9 cellular contexts compared by ENCODE assay signal in the genomic region with DNA sequence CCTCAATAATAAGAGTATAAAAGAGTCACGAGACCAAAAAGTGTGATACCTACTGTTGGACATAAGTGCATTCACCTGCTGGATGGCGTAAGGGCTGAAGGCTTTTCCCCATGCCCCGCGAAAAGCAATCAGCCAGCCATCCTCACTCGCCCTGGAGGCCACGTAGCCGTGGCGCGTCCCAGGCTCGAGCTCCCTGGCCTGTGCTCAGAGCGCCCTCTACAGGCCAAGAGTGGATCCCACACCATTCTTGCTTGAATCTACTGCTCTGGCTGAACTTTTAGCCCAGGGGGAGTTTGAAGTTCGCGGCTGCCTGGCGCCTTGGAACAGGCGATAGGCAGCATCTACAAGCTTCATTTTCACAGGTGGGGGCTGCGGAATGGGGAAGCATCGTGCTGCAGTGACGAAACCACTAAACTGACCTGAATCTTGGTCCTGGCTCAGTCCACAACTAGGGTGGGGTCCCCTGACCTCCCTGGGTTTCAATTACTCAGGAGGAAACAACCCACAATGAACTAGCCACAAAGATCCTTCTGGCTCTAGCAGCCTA.
DNase-seq lines count a peak whose midpoint lies in the region; ATAC-seq and TF ChIP-seq lines count a peak whose summit lies in the region.
"Had no signal": no experiment of that assay in that cellular context is flagged by ENCODE, and none has a peak within 500 bp of the region (broad histone marks: within the 10 kb centered on the region; RNA-seq: fewer than 3 reads in every experiment).

No MANE protein-coding gene starts in this region.

- H3K4me1 ChIP-seq in lower lobe of right lung = peaks cover 7% of the 10 kb centered on the region

- ATAC-seq in GM19468 (IDR thresholded peaks at IDR 0.05; ENCODE audit: extremely low read depth, unreplicated experiment) (peak; percentile 97), HG03571 (IDR thresholded peaks at IDR 0.05; ENCODE audit: unreplicated experiment) (peak; percentile 100), lower lobe of right lung (peak; percentile 98 to 99)

- H3K36me3 ChIP-seq in lower lobe of right lung = no peaks in the 10 kb centered on the region

- no peaks in the 10 kb centered on the region for H3K27me3 ChIP-seq in lower lobe of right lung (ENCODE audit: low read depth)

- intact Hi-C loops in lower lobe of right lung (cut with DNase I) = loop anchor here (5.0 kb wide), 1 partner anchor 143 kb away; no protein-coding TSS in a partner anchor

- no peak overlapping the region for H3K4me3 ChIP-seq in lower lobe of right lung

- no peak overlapping the region for H3K27ac ChIP-seq in lower lobe of right lung
- H3K27ac ChIP-seq: epithelial cell of prostate had no signal

- H3K9me3 ChIP-seq in lower lobe of right lung = no peaks in the 10 kb centered on the region

- TF ChIP-seq CTCF in lower lobe of right lung (IDR thresholded peaks at IDR 0.05) = peak; percentile 99

- DNase-seq in COLO829 (ENCODE audit: low spot score) (peak; percentile 89), NCI-H69 (lab: John Stamatoyannopoulos, UW) (peak; percentile 90), dermis blood vessel endothelial cell (peak; percentile 91), lower lobe of right lung (peak; percentile 88)
- DNase-seq in activated CD4-positive, alpha-beta T cell treated with anti-CD3 and anti-CD28 coated beads, Interleukin-2, amount 50 U/mL, for 24 hours (ENCODE audit: low read depth in 1 of 2, low spot score in 1 of 2) = peak; percentile 81 to 86
- DNase-seq in stimulated activated CD8-positive, alpha-beta memory T cell treated with anti-CD3 and anti-CD28 coated beads, Interleukin-12 subunit alpha, Interleukin-12 subunit beta, amount 100 ng/mL, for 1 hour (ENCODE audit: low read depth) = peak; percentile 72
